8 cellular contexts compared by ENCODE assay signal in genomic region chr1:36099681-36100341, GRCh38. TPM values are rescaled to one million over a fixed set of nuclear protein-coding genes. Genes with fewer than 3 reads are reported as not detected.
DNase-seq lines count a peak whose midpoint lies in the region; ATAC-seq and TF ChIP-seq lines count a peak whose summit lies in the region.

No MANE protein-coding gene starts in this region.

- no peaks in the 10 kb centered on the region for H4K20me1 ChIP-seq in osteoblast (ENCODE audit: insufficient read depth, low read length)

- TF ChIP-seq POLR2A in thyroid gland (IDR thresholded peaks at IDR 0.05) = no peak

- no peaks in the 10 kb centered on the region for H3K79me2 ChIP-seq in osteoblast (ENCODE audit: insufficient read depth, low read length)

- WGBS in thyroid gland, 2 donors = 36 to 42% methylated on average over 18 of the region's 18 CpGs

- H3K27me3 ChIP-seq in SJCRH30 = no peaks in the 10 kb centered on the region
- no peaks in the 10 kb centered on the region for H3K27me3 ChIP-seq in foreskin keratinocyte
- H3K27me3 ChIP-seq in osteoblast (ENCODE audit: insufficient read depth, low read length) = no peaks in the 10 kb centered on the region
- H3K27me3 ChIP-seq in thyroid gland = no peaks in the 10 kb centered on the region

- no peak for TF ChIP-seq EP300 in Ishikawa (IDR thresholded peaks at IDR 0.05; ENCODE audit: borderline replicate concordance)

- TF ChIP-seq RAD21 in Ishikawa (IDR thresholded peaks at IDR 0.05; ENCODE audit: low read depth) = peak; percentile 97

- no peak overlapping the region; the same call in 1 of the 2 replicates for H3K4me3 ChIP-seq in SJCRH30
- H3K4me3 ChIP-seq in osteoblast (ENCODE audit: insufficient read depth, low read length) = peak overlapping the region; percentile 57
- no peak overlapping the region for H3K4me3 ChIP-seq in thyroid gland (replicated peaks in 1 of 3)

- peak; percentile 82 for ATAC-seq in foreskin keratinocyte
- no peak for ATAC-seq in GM18861 (IDR thresholded peaks at IDR 0.05; ENCODE audit: unreplicated experiment)

- intact Hi-C loops in thyroid gland (cut with DNase I) = loop anchor here (5.0 to 10.0 kb wide), 4 partner anchors 37 to 325 kb away; no protein-coding TSS in a partner anchor

- DNase-seq in DMS53 treated with DMSO at 0.1 percent for 48 hours (lab: John Stamatoyannopoulos, UW; ENCODE audit: unreplicated experiment) (peak; percentile 37), SJCRH30 (peak; percentile 87 to 94), foreskin keratinocyte (peak in 1 of 2 donors; percentile 57), osteoblast (ENCODE audit: insufficient read length, low spot score, missing footprints) (peak; percentile 95), thyroid gland (peak; percentile 76 to 82)
- peak; percentile 90 for DNase-seq in activated effector memory CD4-positive, alpha-beta T cell treated with anti-CD3 and anti-CD28 coated beads, Interleukin-2, amount 50 U/mL, for 16 hours

- H3K4me2 ChIP-seq in osteoblast (ENCODE audit: insufficient read depth, low read length) = peak overlapping the region; percentile 50

- peak overlapping the region; percentile 63 for H2AFZ ChIP-seq in osteoblast (ENCODE audit: low read length)

- H3K9me3 ChIP-seq in SJCRH30 (replicated peaks) = no peaks in the 10 kb centered on the region
- no peaks in the 10 kb centered on the region for H3K9me3 ChIP-seq in osteoblast (ENCODE audit: low read depth, low read length)
- no peaks in the 10 kb centered on the region for H3K9me3 ChIP-seq in thyroid gland

- no peaks in the 10 kb centered on the region; the same call in none of the 2 replicates for H3K36me3 ChIP-seq in SJCRH30
- peaks cover 5% of the 10 kb centered on the region for H3K36me3 ChIP-seq in osteoblast (ENCODE audit: insufficient read depth, low read length)
- H3K36me3 ChIP-seq in thyroid gland = no peaks in the 10 kb centered on the region

- H3K4me1 ChIP-seq in SJCRH30 (peaks cover 9% of the 10 kb centered on the region), foreskin keratinocyte (no peaks in the 10 kb centered on the region), osteoblast (ENCODE audit: insufficient read depth, low read length) (peaks cover 10% of the 10 kb centered on the region), thyroid gland (peaks cover 11 to 26% of the 10 kb centered on the region in 2 donors)

- TF ChIP-seq CTCF in foreskin keratinocyte (conservative IDR thresholded peaks at IDR 0.05) (peak; percentile 90), osteoblast (IDR thresholded peaks at IDR 0.05; ENCODE audit: extremely low read depth, low read depth, low read length) (peak; percentile 80), thyroid gland (IDR thresholded peaks at IDR 0.05) (peak; percentile 70 to 92 (median 82))

- no peak overlapping the region for H3K27ac ChIP-seq in SJCRH30
- H3K27ac ChIP-seq in foreskin keratinocyte = no peak overlapping the region
- H3K27ac ChIP-seq in osteoblast (ENCODE audit: low read depth, low read length) = no peak overlapping the region
- no peak overlapping the region for H3K27ac ChIP-seq in thyroid gland

TF ChIP-seq in Ishikawa, 13 proteins besides CTCF, POLR2A, EP300 and RAD21:
- 0 out of 2 replicates have a peak, but pooled peaks have one; percentile 29 for TF ChIP-seq ZBTB7A (IDR thresholded peaks at IDR 0.05; ENCODE audit: low read depth)
- TF ChIP-seq, protein P1, sequence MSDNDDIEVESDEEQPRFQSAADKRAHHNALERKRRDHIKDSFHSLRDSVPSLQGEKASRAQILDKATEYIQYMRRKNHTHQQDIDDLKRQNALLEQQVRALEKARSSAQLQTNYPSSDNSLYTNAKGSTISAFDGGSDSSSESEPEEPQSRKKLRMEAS (IDR thresholded peaks at IDR 0.05) = no peak
- TF ChIP-seq TAF1 (IDR thresholded peaks at IDR 0.05; ENCODE audit: low read depth) = no peak
- TF ChIP-seq CEBPB (IDR thresholded peaks at IDR 0.05) = no peak

RNA-seq across cellular contexts. Expression of gene ADPRS, which starts 11.1 kb away (rescaled TPM):
- total RNA-seq in SJCRH30 (2014; rRNA removed; shearing (Covaris generic)) = 26.7 and 30.4 TPM in 2 replicates
- total RNA-seq in foreskin keratinocyte (40.7 and 43.6 TPM in 2 replicates), osteoblast (20.6 and 24.2 TPM in 2 replicates), thyroid gland (10 to 100 TPM; 31.8 to 50.1 (median 41.7) TPM)
- polyA plus RNA-seq in foreskin keratinocyte = 47.7 and 48.8 TPM in 2 replicates

RNA-seq across cellular contexts. Expression of gene TEKT2, which starts 15.9 kb away (rescaled TPM):
- 0.15 TPM in 1 of 2 replicates, not detected in the other for total RNA-seq in SJCRH30 (2014; rRNA removed; shearing (Covaris generic))
- total RNA-seq in foreskin keratinocyte (0.21 and 0.34 TPM in 2 replicates), osteoblast (0.29 TPM in 1 of 2 replicates, not detected in the other), thyroid gland (1 to 10 TPM in 3 of 4 donors, under 1 TPM in 1; 0.89 to 4.0 (median 1.9) TPM)
- polyA plus RNA-seq in foreskin keratinocyte = 0.28 and 0.42 TPM in 2 replicates

RNA-seq across cellular contexts. Expression of gene COL8A2, which starts 25.2 kb away (rescaled TPM):
- total RNA-seq in SJCRH30 (2014; rRNA removed; shearing (Covaris generic)) = 0.45 and 0.51 TPM in 2 replicates
- 0.68 and 0.78 TPM in 2 replicates for total RNA-seq in foreskin keratinocyte
- 0.27 and 0.41 TPM in 2 replicates for polyA plus RNA-seq in foreskin keratinocyte
- 12.7 and 15.2 TPM in 2 replicates for total RNA-seq in osteoblast
- total RNA-seq in thyroid gland = 10 to 100 TPM in 2 of 4 donors, 1 to 10 TPM in 2; 5.7 to 13.7 (median 10.1) TPM

RNA-seq across cellular contexts. Expression of gene TRAPPC3, which starts 49.5 kb away (rescaled TPM):
- 76.0 and 78.6 TPM in 2 replicates for total RNA-seq in SJCRH30 (2014; rRNA removed; shearing (Covaris generic))
- total RNA-seq in foreskin keratinocyte (115 and 121 TPM in 2 replicates), osteoblast (93.4 and 111 TPM in 2 replicates), thyroid gland (100 to 1,000 TPM; 101 to 156 (median 148) TPM)
- 142 and 153 TPM in 2 replicates for polyA plus RNA-seq in foreskin keratinocyte

RNA-seq across cellular contexts. Expression of gene MAP7D1, which starts 56.1 kb away (rescaled TPM):
- 91.2 and 96.2 TPM in 2 replicates for total RNA-seq in SJCRH30 (2014; rRNA removed; shearing (Covaris generic))
- total RNA-seq in foreskin keratinocyte = 207 and 209 TPM in 2 replicates
- 259 and 272 TPM in 2 replicates for polyA plus RNA-seq in foreskin keratinocyte
- 106 and 132 TPM in 2 replicates for total RNA-seq in osteoblast
- total RNA-seq in thyroid gland = 10 to 100 TPM; 63.6 to 75.0 (median 68.7) TPM
